In genomic region chr11:125514336-125515101, GRCh38 we compare ENCODE assay signal across 8 cellular contexts. TPM values are rescaled to one million over a fixed set of nuclear protein-coding genes. Genes with fewer than 3 reads are reported as not detected.
DNase-seq lines count a peak whose midpoint lies in the region; ATAC-seq and TF ChIP-seq lines count a peak whose summit lies in the region.

No MANE protein-coding gene starts in this region.

- no peaks in the 10 kb centered on the region for H3K36me3 ChIP-seq in stomach

- no peak overlapping the region for H3K27ac ChIP-seq in right cardiac atrium (ENCODE audit: low read length)
- H3K27ac ChIP-seq in stomach: peak overlapping the region in 3 of 5 donors; percentile 61 to 79 (median 78)

- H3K36me3 Mint-ChIP-seq in activated CD8-positive, alpha-beta T cell treated with anti-CD3 and anti-CD28 coated beads, Interleukin-2, amount 10 ng/mL, durations not matched to agents 7 days and 5 days (ENCODE audit: low read depth): peaks cover 11% of the 10 kb centered on the region

- no peak for TF ChIP-seq POLR2A in stomach (IDR thresholded peaks at IDR 0.05)

- CTCF ChIA-PET in activated CD8-positive, alpha-beta T cell treated with anti-CD3 and anti-CD28 coated beads, Interleukin-2, amount 10 ng/mL, durations not matched to agents 7 days and 5 days (lab: Charles Lee): interaction anchor here (1.1 to 3.7 kb wide), 3 partner anchors 55 to 85 kb away, joined by 3 to 13 read pairs (median 3); partner anchors contain the start of gene EI24

- H3K4me1 ChIP-seq in right cardiac atrium (ENCODE audit: control insufficient read depth, insufficient read depth, low read length): no peaks in the 10 kb centered on the region
- H3K4me1 ChIP-seq in stomach: peaks cover 0 to 25% (median 5%) of the 10 kb centered on the region in 4 donors

- TF ChIP-seq CTCF in GM12865 (IDR thresholded peaks at IDR 0.05; ENCODE audit: insufficient read depth, low read depth, low read length, missing control alignments) (no peak), stomach (IDR thresholded peaks at IDR 0.05) (no peak)

- ATAC-seq in HG02571 (IDR thresholded peaks at IDR 0.05; ENCODE audit: unreplicated experiment) (peak; percentile 57), right cardiac atrium (peak; percentile 41 to 72)
- ATAC-seq in activated CD8-positive, alpha-beta T cell treated with anti-CD3 and anti-CD28 coated beads, Interleukin-2, amount 10 ng/mL, durations not matched to agents 7 days and 5 days: peak; percentile 85

- H3K27me3 ChIP-seq in right cardiac atrium (ENCODE audit: control insufficient read depth, insufficient read depth) (no peaks in the 10 kb centered on the region), stomach (no peaks in the 10 kb centered on the region)

- POLR2A ChIA-PET in activated CD8-positive, alpha-beta T cell treated with anti-CD3 and anti-CD28 coated beads, Interleukin-2, amount 10 ng/mL, durations not matched to agents 7 days and 5 days (lab: Charles Lee): interaction anchor here (1.9 kb wide), 1 partner anchor 78 kb away, joined by 6 read pairs; the partner anchor contains the start of gene STT3A

- TF ChIP-seq EP300 in stomach (IDR thresholded peaks at IDR 0.05): no peak

- no peaks in the 10 kb centered on the region for H3K27me3 Mint-ChIP-seq in activated CD8-positive, alpha-beta T cell treated with anti-CD3 and anti-CD28 coated beads, Interleukin-2, amount 10 ng/mL, durations not matched to agents 7 days and 5 days (ENCODE audit: low read depth)

- peak overlapping the region; percentile 10 for H3K4me3 Mint-ChIP-seq in activated CD8-positive, alpha-beta T cell treated with anti-CD3 and anti-CD28 coated beads, Interleukin-2, amount 10 ng/mL, durations not matched to agents 7 days and 5 days

- intact Hi-C loops in right cardiac atrium (cut with DNase I) (no loop called here), stomach (cut with DNase I; ENCODE audit: low total_unique reads) (no loop called here)

- 64% methylated on average over 11 of the region's 11 CpGs for WGBS in right cardiac atrium
- WGBS in stomach, 5 donors: 35 to 56% (median 37%) methylated on average over 11 of the region's 11 CpGs

- peaks cover 56% of the 10 kb centered on the region for H3K4me1 Mint-ChIP-seq in activated CD8-positive, alpha-beta T cell treated with anti-CD3 and anti-CD28 coated beads, Interleukin-2, amount 10 ng/mL, durations not matched to agents 7 days and 5 days (ENCODE audit: low read depth)

- H3K27ac Mint-ChIP-seq in activated CD8-positive, alpha-beta T cell treated with anti-CD3 and anti-CD28 coated beads, Interleukin-2, amount 10 ng/mL, durations not matched to agents 7 days and 5 days: peak overlapping the region; percentile 83

- DNase-seq in GM12865 (ENCODE audit: low read depth) (peak; percentile 89), MV-4-11 (lab: John Stamatoyannopoulos, UW) (peak; percentile 98), right cardiac atrium (peak in 2 of 3 donors; percentile 57), stomach (peak; percentile 32), epidermal melanocyte (ENCODE audit: insufficient read length, low spot score) (no peak), HUDEP-2 (lab: John Stamatoyannopoulos, UW; ENCODE audit: unreplicated experiment in 76 of 76) (no peak)
- peak; percentile 83 for DNase-seq in activated CD8-positive, alpha-beta T cell treated with anti-CD3 and anti-CD28 coated beads, Interleukin-2, amount 10 ng/mL, durations not matched to agents 7 days and 5 days

- H3K9me3 Mint-ChIP-seq in activated CD8-positive, alpha-beta T cell treated with anti-CD3 and anti-CD28 coated beads, Interleukin-2, amount 10 ng/mL, durations not matched to agents 7 days and 5 days (ENCODE audit: insufficient read depth): no peaks in the 10 kb centered on the region

- H3K9me3 ChIP-seq in right cardiac atrium (ENCODE audit: control insufficient read depth, low read length) (no peaks in the 10 kb centered on the region), stomach (peaks cover 0 to under 1% (median 0%) of the 10 kb centered on the region in 4 donors)

- H3K4me3 ChIP-seq in GM12865 (ENCODE audit: low read depth, low read length) (no peak overlapping the region), right cardiac atrium (ENCODE audit: low read length) (no peak overlapping the region), stomach (no peak overlapping the region)

RNA-seq across cellular contexts. Expression of gene FEZ1, which starts 18.5 kb away (rescaled TPM):
- total RNA-seq in activated CD8-positive, alpha-beta T cell treated with anti-CD3 and anti-CD28 coated beads, Interleukin-2, amount 10 ng/mL, durations not matched to agents 7 days and 5 days: 1 to 10 TPM in 1 of 2 experiments, under 1 TPM in 1; 0.92 to 1.2 TPM
- 100 to 1,000 TPM in 2 of 4 donors, 10 to 100 TPM in 2; 62.6 to 139 (median 103) TPM for total RNA-seq in right cardiac atrium
- 104 TPM for polyA plus RNA-seq in right cardiac atrium
- 10 to 100 TPM in 4 of 5 donors, under 1 TPM in 1; 0.87 to 94.5 (median 14.7) TPM for total RNA-seq in stomach
- polyA plus RNA-seq in stomach: 10 to 100 TPM; 13.2 to 19.2 (median 15.4) TPM

RNA-seq across cellular contexts. Expression of gene EI24, which starts 54.8 kb away (rescaled TPM):
- 10 to 100 TPM; 45.8 to 46.2 TPM for total RNA-seq in activated CD8-positive, alpha-beta T cell treated with anti-CD3 and anti-CD28 coated beads, Interleukin-2, amount 10 ng/mL, durations not matched to agents 7 days and 5 days
- total RNA-seq in right cardiac atrium (10 to 100 TPM; 60.2 to 69.2 (median 64.0) TPM), stomach (100 to 1,000 TPM in 4 of 5 donors, 10 to 100 TPM in 1; 52.5 to 169 (median 106) TPM)
- polyA plus RNA-seq in right cardiac atrium (33.8 TPM), stomach (10 to 100 TPM; 42.8 to 70.1 (median 61.4) TPM)

Comparison
In these comparisons a context has a peak if more than half of its experiments do, and no peak if none do; other contexts are left out.
1. DNase-seq: peak in GM12865 (single experiment), MV-4-11 (single experiment), activated CD8-positive, alpha-beta T cell treated with anti-CD3 and anti-CD28 coated beads, Interleukin-2, amount 10 ng/mL, durations not matched to agents 7 days and 5 days (single experiment), right cardiac atrium (2 of 3) and stomach (single experiment); none in epidermal melanocyte (single experiment) and HUDEP-2 (0 of 76).
2. Peak in every context shown above with its lines, with median percentiles within 50 percentile points of each other: ATAC-seq.